9 cellular contexts compared by ENCODE assay signal in the genomic region with DNA sequence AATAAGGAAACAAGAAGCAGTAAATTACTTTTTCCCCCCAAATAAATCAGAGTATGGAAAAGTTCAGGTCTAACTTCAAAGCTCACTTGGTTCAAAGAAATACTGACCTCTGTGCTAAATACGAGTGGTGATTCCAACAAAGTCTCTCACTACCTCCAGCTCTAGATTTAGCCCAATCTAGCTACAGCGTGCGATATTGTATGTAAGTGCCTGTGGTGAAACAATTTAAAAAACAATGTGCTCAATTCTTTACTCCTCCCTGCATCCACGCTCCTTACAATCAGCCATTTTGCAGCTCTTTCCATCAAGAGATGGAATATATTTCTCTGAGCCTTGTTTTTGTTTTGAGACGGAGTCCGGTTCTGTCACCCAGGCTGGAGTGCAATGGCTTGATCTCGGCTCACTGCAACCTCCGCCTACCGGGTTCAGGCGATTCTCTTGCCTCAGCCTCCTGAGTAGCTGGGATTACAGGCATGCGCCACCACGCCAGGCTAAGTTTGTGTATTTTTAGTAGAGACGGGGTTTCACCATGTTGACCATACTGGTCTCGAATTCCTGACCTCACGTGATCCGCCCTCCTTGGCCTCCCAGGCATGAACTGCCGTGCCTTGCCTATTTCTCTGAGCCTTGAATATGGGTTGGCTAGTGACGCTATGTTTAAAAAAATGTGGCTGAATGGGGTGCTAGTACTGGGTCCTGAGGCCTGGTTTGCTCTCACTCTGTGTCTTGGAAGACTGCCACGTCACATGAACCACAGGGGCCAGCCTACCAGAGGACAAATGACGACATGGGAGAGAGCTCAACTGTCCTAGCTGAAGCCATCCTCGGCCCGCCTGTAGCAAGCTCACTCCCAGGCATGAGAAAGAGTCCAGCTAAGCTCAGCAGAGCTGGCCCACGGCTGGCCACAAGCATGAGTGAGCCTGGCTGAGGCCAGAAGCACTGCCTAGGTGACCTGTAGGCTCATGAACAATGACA. TPM values are rescaled to one million over a fixed set of nuclear protein-coding genes. Genes with fewer than 3 reads are reported as not detected.
DNase-seq lines count a peak whose midpoint lies in the region; ATAC-seq and TF ChIP-seq lines count a peak whose summit lies in the region.
"Had no signal": no experiment of that assay in that cellular context is flagged by ENCODE, and none has a peak within 500 bp of the region (broad histone marks: within the 10 kb centered on the region; RNA-seq: fewer than 3 reads in every experiment).

No MANE protein-coding gene starts in this region.

- H3K9me3 ChIP-seq in CD8-positive, alpha-beta T cell (ENCODE audit: low read length): no peaks in the 10 kb centered on the region

- H3K36me3 Mint-ChIP-seq in CD8-positive, alpha-beta T cell: peaks cover 11% of the 10 kb centered on the region
- peaks cover 12% of the 10 kb centered on the region for H3K36me3 Mint-ChIP-seq in T-cell

- peaks cover 50% of the 10 kb centered on the region for H3K4me1 Mint-ChIP-seq in CD8-positive, alpha-beta T cell (ENCODE audit: low read depth)
- peaks cover 53 to 63% (median 59%) of the 10 kb centered on the region in 3 donors for H3K4me1 Mint-ChIP-seq in T-cell

- no peak overlapping the region for H3K27ac ChIP-seq in CD8-positive, alpha-beta T cell (ENCODE audit: low read depth, low read length)

- POLR2A ChIA-PET in CD8-positive, alpha-beta T cell (lab: Charles Lee): interaction anchor here (1.0 kb wide), 1 partner anchor 15 kb away, joined by 3 read pairs; no protein-coding TSS in a partner anchor
- POLR2A ChIA-PET in T-cell (lab: Charles Lee): no interaction called here

- no peak for ATAC-seq in CD8-positive, alpha-beta T cell
- ATAC-seq in T-cell (replicated peaks in 1 of 4): no peak

- H3K27me3 Mint-ChIP-seq in CD8-positive, alpha-beta T cell (ENCODE audit: low read depth): no peaks in the 10 kb centered on the region
- H3K27me3 Mint-ChIP-seq in T-cell: no peaks in the 10 kb centered on the region

- CTCF ChIA-PET in CD8-positive, alpha-beta T cell (lab: Charles Lee): interaction anchor here (0.5 kb wide), 1 partner anchor 1025 kb away, joined by 3 read pairs; no protein-coding TSS in a partner anchor
- CTCF ChIA-PET in T-cell (lab: Charles Lee): interaction anchor here (0.5 to 1.2 kb wide), 7 partner anchors 8 to 106 kb away, joined by 3 to 9 read pairs (median 4); no protein-coding TSS in a partner anchor

- peaks cover 14% of the 10 kb centered on the region for H3K4me1 ChIP-seq in CD8-positive, alpha-beta T cell (ENCODE audit: insufficient read depth, low read length)

- H3K4me3 ChIP-seq in CD8-positive, alpha-beta T cell (ENCODE audit: low read depth, low read length): no peak overlapping the region
- no peak overlapping the region for H3K4me3 ChIP-seq in fibroblast of mammary gland (ENCODE audit: control insufficient read depth, low read depth, low read length)

- no peak for TF ChIP-seq CTCF in CD8-positive, alpha-beta T cell (IDR thresholded peaks at IDR 0.05)
- TF ChIP-seq CTCF in fibroblast of mammary gland (conservative IDR thresholded peaks at IDR 0.05; ENCODE audit: control insufficient read depth, insufficient read depth, low read depth, low read length): no peak

- no peak for DNase-seq in CD8-positive, alpha-beta T cell
- DNase-seq in T-cell (no peak), fibroblast of mammary gland (ENCODE audit: low read depth) (peak; percentile 20), nucleus accumbens (lab: John Stamatoyannopoulos, UW) (peak in 54 of 56 donors; percentile 13 to 91 (median 75)), NCI-H2081 (lab: John Stamatoyannopoulos, UW) (no peak), NCI-H446 treated with DMSO at 0.1 percent for 48 hours (lab: John Stamatoyannopoulos, UW) (no peak)
- no peak for DNase-seq in central memory CD4-positive, alpha-beta T cell
- DNase-seq in stimulated activated CD4-positive, alpha-beta T cell treated with anti-CD3 and anti-CD28 coated beads, Interleukin-2, amount 100 ng/mL, for 24 hours: no peak
- DNase-seq: activated effector memory CD4-positive, alpha-beta T cell treated with anti-CD3 and anti-CD28 coated beads, Interleukin-2, amount 50 U/mL, for 16 hours had no signal

- no peaks in the 10 kb centered on the region for H3K36me3 ChIP-seq in CD8-positive, alpha-beta T cell (ENCODE audit: insufficient read depth, low read length)

- peak overlapping the region; percentile 37 for H3K4me3 Mint-ChIP-seq in CD8-positive, alpha-beta T cell
- H3K4me3 Mint-ChIP-seq in T-cell: peak overlapping the region; percentile 17 to 57 (median 21)

- intact Hi-C loops in CD8-positive, alpha-beta T cell (cut with DNase I, micrococcal nuclease): no loop called here

- H3K27me3 ChIP-seq in CD8-positive, alpha-beta T cell (ENCODE audit: insufficient read depth, low read length): no peaks in the 10 kb centered on the region

- no peaks in the 10 kb centered on the region for H3K9me3 Mint-ChIP-seq in CD8-positive, alpha-beta T cell
- peaks cover 0 to 7% (median 0%) of the 10 kb centered on the region in 3 donors for H3K9me3 Mint-ChIP-seq in T-cell

- H3K27ac Mint-ChIP-seq in CD8-positive, alpha-beta T cell: peak overlapping the region; percentile 81
- peak overlapping the region; percentile 71 to 72 for H3K27ac Mint-ChIP-seq in T-cell

RNA-seq across cellular contexts. Expression of gene WDFY1, which starts 14.8 kb away (rescaled TPM):
- total RNA-seq in CD8-positive, alpha-beta T cell: 10 to 100 TPM; 38.6 to 42.6 TPM
- 10 to 100 TPM; 27.5 to 45.2 (median 36.6) TPM for total RNA-seq in T-cell

RNA-seq across cellular contexts. Expression of gene MRPL44, which starts 27.0 kb away (rescaled TPM):
- 10 to 100 TPM; 41.4 to 41.9 TPM for total RNA-seq in CD8-positive, alpha-beta T cell
- total RNA-seq in T-cell: 10 to 100 TPM; 22.4 to 25.3 (median 23.8) TPM

Comparison
In these comparisons a context has a peak if more than half of its experiments do, and no peak if none do; other contexts are left out.
1. DNase-seq: peak in fibroblast of mammary gland (single experiment) and nucleus accumbens (54 of 56); none in CD8-positive, alpha-beta T cell (0 of 7), T-cell (0 of 34), NCI-H2081 (0 of 2), central memory CD4-positive, alpha-beta T cell (single experiment), stimulated activated CD4-positive, alpha-beta T cell treated with anti-CD3 and anti-CD28 coated beads, Interleukin-2, amount 100 ng/mL, for 24 hours (0 of 2) and NCI-H446 treated with DMSO at 0.1 percent for 48 hours (single experiment).